3 cellular contexts compared by ENCODE assay signal in genomic region chr9:110404473-110404872, GRCh38.
A peak's percentile ranks its signal among the peaks of the same experiment; 100 is the strongest.
TF ChIP-seq lines count a peak whose summit lies in the region.

No MANE protein-coding gene starts in this region.

TF ChIP-seq in HepG2, 621 proteins besides CTCF, POLR2A, EP300 and RAD21:
- TF ChIP-seq CEBPB (IDR thresholded peaks at IDR 0.05; ENCODE audit: borderline replicate concordance, low read depth, low read length), result peak; percentile 70
- TF ChIP-seq ZNF138 (CRISPR knock-in tag; IDR thresholded peaks at IDR 0.05; ENCODE audit: low read depth), result no peak
TF ChIP-seq in HepG2: peak in this region for 1.

TF ChIP-seq in IMR-90, 13 proteins besides CTCF, POLR2A, EP300 and RAD21:
- TF ChIP-seq CEBPB (IDR thresholded peaks at IDR 0.05; ENCODE audit: low read depth, low read length) (peak; percentile 72), USF2 (IDR thresholded peaks at IDR 0.05; ENCODE audit: low read depth, low read length) (no peak), BHLHE40 (IDR thresholded peaks at IDR 0.05; ENCODE audit: low read depth, low read length) (no peak)

TF ChIP-seq in K562, 482 proteins besides CTCF, POLR2A, EP300 and RAD21:
- TF ChIP-seq CEBPG (CRISPR knock-in tag; IDR thresholded peaks at IDR 0.05) (no peak), CEBPG (tag; conservative IDR thresholded peaks at IDR 0.05 in 1 of 2, IDR thresholded peaks at IDR 0.05 in 1 of 2) (0 out of 4 replicates have a peak, but pooled peaks of 1 of the 2 experiments have one; percentile 27), CEBPB (tag; IDR thresholded peaks at IDR 0.05) (peak; percentile 57), BRD9 (IDR thresholded peaks at IDR 0.05; ENCODE audit: low read depth, partially characterized antibody) (no peak)
